14 cellular contexts compared by ENCODE assay signal in the genomic region with DNA sequence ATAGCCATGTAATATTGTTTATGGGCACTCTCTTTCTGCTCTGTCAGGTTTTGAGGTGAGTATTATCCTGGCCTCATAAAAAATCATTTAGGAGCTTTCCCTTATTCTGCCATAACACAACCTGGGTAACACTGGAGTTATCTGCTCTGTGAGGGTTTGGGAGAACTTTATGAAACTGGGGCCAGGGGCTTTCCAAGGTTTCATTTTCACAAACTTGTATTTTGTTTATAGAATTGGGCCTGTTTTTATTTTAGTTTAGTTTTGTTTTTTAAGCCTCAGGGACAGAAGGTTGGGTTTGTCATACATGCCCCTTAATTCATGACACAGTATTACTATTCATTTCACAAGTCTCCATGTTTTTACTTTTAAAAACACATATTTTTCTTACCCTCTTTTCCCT.
A peak's percentile ranks its signal among the peaks of the same experiment; 100 is the strongest.
DNase-seq lines count a peak whose midpoint lies in the region; ATAC-seq and TF ChIP-seq lines count a peak whose summit lies in the region.
"Had no signal": no experiment of that assay in that cellular context is flagged by ENCODE, and none has a peak within 500 bp of the region (broad histone marks: within the 10 kb centered on the region; RNA-seq: fewer than 3 reads in every experiment).

No MANE protein-coding gene starts in this region.

- no peak overlapping the region for H3K4me3 ChIP-seq in neuronal stem cell (ENCODE audit: low read length in 2 of 2)
- H3K4me3 ChIP-seq: HAP-1, left ventricle myocardium inferior, SK-N-MC, stomach had no signal

- H3K4me1 Mint-ChIP-seq in type B pancreatic cell (ENCODE audit: unreplicated experiment), result peaks cover 6% of the 10 kb centered on the region
- no peaks in the 10 kb centered on the region for H3K4me1 Mint-ChIP-seq in immature natural killer cell

- no peak overlapping the region for H3K9ac ChIP-seq in neuronal stem cell (ENCODE audit: low read depth, low read length, poor library complexity)

- no peak overlapping the region for H2BK5ac ChIP-seq in neuronal stem cell (ENCODE audit: low read length)

- H3K9me3 Mint-ChIP-seq in type B pancreatic cell, result no peaks in the 10 kb centered on the region
- H3K9me3 Mint-ChIP-seq in immature natural killer cell, result no peaks in the 10 kb centered on the region

- H3K4me3 Mint-ChIP-seq in type B pancreatic cell, result no peak overlapping the region
- no peak overlapping the region for H3K4me3 Mint-ChIP-seq in immature natural killer cell

- in situ Hi-C loops in GM13977 (cut with MboI; ENCODE audit: low pct_unique_long_range_greater_than_20kb, low sequenced_read_pairs, unreplicated experiment), result no loop called here

- no peaks in the 10 kb centered on the region for H3K36me3 ChIP-seq in neuronal stem cell (replicated peaks in 1 of 2; ENCODE audit: control insufficient read depth in 2 of 2, insufficient read depth in 2 of 2, low read length in 2 of 2)
- H3K36me3 ChIP-seq: HAP-1, left ventricle myocardium inferior, stomach had no signal

- H2AK5ac ChIP-seq in neuronal stem cell (ENCODE audit: low read depth, low read length), result no peak overlapping the region

- no peak overlapping the region for H4K8ac ChIP-seq in neuronal stem cell (ENCODE audit: low read depth, low read length)

- no peak overlapping the region for H2AFZ ChIP-seq in neuronal stem cell (ENCODE audit: low read length)

- H3K4ac ChIP-seq in neuronal stem cell (ENCODE audit: low read length), result no peak overlapping the region

- no peak overlapping the region for H3K18ac ChIP-seq in neuronal stem cell (ENCODE audit: low read length)

- no peaks in the 10 kb centered on the region for H3K36me3 Mint-ChIP-seq in type B pancreatic cell
- H3K36me3 Mint-ChIP-seq in immature natural killer cell, result no peaks in the 10 kb centered on the region

- H3K79me1 ChIP-seq in neuronal stem cell (ENCODE audit: low read depth, low read length), result peaks cover 2% of the 10 kb centered on the region

- no peak for TF ChIP-seq CTCF in GM13977 (IDR thresholded peaks at IDR 0.05; ENCODE audit: extremely low read depth, insufficient read depth, missing control alignments)
- TF ChIP-seq CTCF in type B pancreatic cell (conservative IDR thresholded peaks at IDR 0.05), result no peak

- H2BK120ac ChIP-seq in neuronal stem cell (ENCODE audit: low read depth, low read length), result no peak overlapping the region

- no peak overlapping the region for H2BK15ac ChIP-seq in neuronal stem cell (ENCODE audit: low read length)

- H3K23ac ChIP-seq in neuronal stem cell (ENCODE audit: low read depth, low read length, poor library complexity), result no peak overlapping the region

- peak; percentile 74 for ATAC-seq in GM19023 (IDR thresholded peaks at IDR 0.05; ENCODE audit: unreplicated experiment)
- ATAC-seq in HG02623 (IDR thresholded peaks at IDR 0.05; ENCODE audit: unreplicated experiment), result peak; percentile 57
- peak; percentile 70 for ATAC-seq in HG03442 (IDR thresholded peaks at IDR 0.05; ENCODE audit: unreplicated experiment)

- peaks cover 0 to 2% of the 10 kb centered on the region in 2 donors for H3K4me1 ChIP-seq in neuronal stem cell (ENCODE audit: control insufficient read depth in 2 of 2, insufficient read depth in 1 of 2, low read depth in 1 of 2, low read length in 2 of 2)
- H3K4me1 ChIP-seq: HAP-1, left ventricle myocardium inferior, stomach had no signal

- H2BK12ac ChIP-seq in neuronal stem cell (ENCODE audit: low read length), result no peak overlapping the region

- H3K27me3 ChIP-seq in neuronal stem cell (ENCODE audit: control insufficient read depth in 3 of 3, insufficient read depth in 3 of 3, low read depth in 1 of 3, low read length in 3 of 3), result peaks cover 0 to 2% (median 0%) of the 10 kb centered on the region in 3 experiments
- H3K27me3 ChIP-seq: stomach had no signal

- H3K14ac ChIP-seq in neuronal stem cell (ENCODE audit: low read length), result no peak overlapping the region

- no peak overlapping the region for H3K27ac ChIP-seq in neuronal stem cell (replicated peaks; ENCODE audit: low read length)
- H3K27ac ChIP-seq: left ventricle myocardium inferior, SK-N-MC, stomach had no signal

- H3K4me2 ChIP-seq in neuronal stem cell (ENCODE audit: insufficient read depth, low read length, poor library complexity, severe bottlenecking), result no peak overlapping the region

- no peak overlapping the region for H4K91ac ChIP-seq in neuronal stem cell (ENCODE audit: low read depth, low read length, poor library complexity)

- H3K27ac Mint-ChIP-seq in type B pancreatic cell (no peak overlapping the region), immature natural killer cell (peak overlapping the region in 1 of 6 donors; percentile 24)

- peaks cover 0 to 4% of the 10 kb centered on the region in 2 donors for H3K9me3 ChIP-seq in neuronal stem cell (replicated peaks in 1 of 2; ENCODE audit: control insufficient read depth in 2 of 2, insufficient read depth in 1 of 2, low read depth in 1 of 2, low read length in 2 of 2)
- H3K9me3 ChIP-seq: HAP-1, left ventricle myocardium inferior, stomach had no signal

- no peaks in the 10 kb centered on the region for H3K27me3 Mint-ChIP-seq in type B pancreatic cell
- peaks cover 2 to 7% (median 4%) of the 10 kb centered on the region in 3 donors for H3K27me3 Mint-ChIP-seq in immature natural killer cell (ENCODE audit: low read depth in 3 of 3)

- DNase-seq in GM13977 (ENCODE audit: low spot score) (peak; percentile 12), type B pancreatic cell (ENCODE audit: extremely low spot score, unreplicated experiment) (no peak), ecto neural progenitor cell (ENCODE audit: low spot score) (no peak), immature natural killer cell (no peak), neuronal stem cell (ENCODE audit: low spot score) (no peak)
- DNase-seq: left ventricle myocardium inferior, NCI-H1930, NCI-H510A treated with DMSO at 0.1 percent for 48 hours, stomach had no signal
